ENCODE assay signal across 23 cellular contexts in genomic region chr10:59108886-59109288, GRCh38.
"Had no signal": no experiment of that assay in that cellular context is flagged by ENCODE, and none has a peak within 500 bp of the region (broad histone marks: within the 10 kb centered on the region; RNA-seq: fewer than 3 reads in every experiment).

No MANE protein-coding gene starts in this region.

- ATAC-seq: activated CD8-positive, alpha-beta T cell treated with anti-CD3 and anti-CD28 coated beads for 36 hours; foreskin keratinocyte; stimulated activated naive CD8-positive, alpha-beta T cell treated with anti-CD3 and anti-CD28 coated beads, Interleukin-15, amount 100 ng/mL, for 72 hours had no signal

- H3K27me3 ChIP-seq: brain microvascular endothelial cell, suprapubic skin, transverse colon, vagina had no signal

- H3K4me3 Mint-ChIP-seq: activated CD4-positive, alpha-beta T cell treated with anti-CD3 and anti-CD28 coated beads, Interleukin-2, amount 10 ng/mL, durations not matched to agents 24 days and 14 days; activated CD8-positive, alpha-beta T cell treated with anti-CD3 and anti-CD28 coated beads for 36 hours; activated naive CD4-positive, alpha-beta T cell treated with anti-CD3 and anti-CD28 coated beads for 36 hours; activated T-cell treated with anti-CD3 and anti-CD28 coated beads, Interleukin-2, amount 50 U/mL, for 24 hours; endodermal cell; nephron progenitor cell; stimulated activated naive CD8-positive, alpha-beta T cell treated with anti-CD3 and anti-CD28 coated beads, Interleukin-15, amount 100 ng/mL, for 72 hours; T-helper 2 cell treated with Interferon-gamma antibody and Interleukin-4, amounts not matched to agents 5 μg/mL and 100 μg/mL, for 36 hours had no signal

- H3K4me3 ChIP-seq: lung, suprapubic skin, transverse colon, vagina had no signal

- H3K27ac Mint-ChIP-seq: activated CD4-positive, alpha-beta T cell treated with anti-CD3 and anti-CD28 coated beads, Interleukin-2, amount 10 ng/mL, durations not matched to agents 24 days and 14 days; activated CD8-positive, alpha-beta T cell treated with anti-CD3 and anti-CD28 coated beads for 36 hours; activated naive CD4-positive, alpha-beta T cell treated with anti-CD3 and anti-CD28 coated beads for 36 hours; activated T-cell treated with anti-CD3 and anti-CD28 coated beads, Interleukin-2, amount 50 U/mL, for 24 hours; endodermal cell; nephron progenitor cell; stimulated activated naive CD8-positive, alpha-beta T cell treated with anti-CD3 and anti-CD28 coated beads, Interleukin-15, amount 100 ng/mL, for 72 hours; T-helper 2 cell treated with Interferon-gamma antibody and Interleukin-4, amounts not matched to agents 5 μg/mL and 100 μg/mL, for 36 hours had no signal

- H3K4me1 ChIP-seq: foreskin keratinocyte, suprapubic skin, transverse colon had no signal

- FAIRE-seq: colon, kidney, TTC549 had no signal

- H3K36me3 ChIP-seq: brain microvascular endothelial cell, suprapubic skin, transverse colon, vagina had no signal

- DNase-seq: activated CD4-positive, alpha-beta T cell treated with anti-CD3 and anti-CD28 coated beads, Interleukin-2, amount 10 ng/mL, durations not matched to agents 24 days and 14 days; activated CD4-positive, CD25-positive, alpha-beta regulatory T cell; activated CD8-positive, alpha-beta T cell treated with anti-CD3 and anti-CD28 coated beads for 36 hours; activated naive CD4-positive, alpha-beta T cell treated with anti-CD3 and anti-CD28 coated beads for 36 hours; activated T-cell treated with anti-CD3 and anti-CD28 coated beads, Interleukin-2, amount 50 U/mL, for 24 hours; brain microvascular endothelial cell; central memory CD4-positive, alpha-beta T cell; endodermal cell; foreskin keratinocyte; kidney; nephron progenitor cell; nucleus accumbens; posterior cingulate gyrus; stimulated activated CD4-positive, alpha-beta T cell treated with anti-CD3 and anti-CD28 coated beads, Interleukin-2, amount 100 ng/mL, for 48 hours; stimulated activated naive CD8-positive, alpha-beta T cell treated with anti-CD3 and anti-CD28 coated beads, Interleukin-15, amount 100 ng/mL, for 72 hours; transverse colon had no signal

- H3K9me3 ChIP-seq: suprapubic skin, transverse colon, vagina had no signal

- H3K27ac ChIP-seq: brain microvascular endothelial cell, epithelial cell of prostate, foreskin keratinocyte, suprapubic skin, transverse colon, vagina had no signal

- H3K4me1 Mint-ChIP-seq: activated CD4-positive, alpha-beta T cell treated with anti-CD3 and anti-CD28 coated beads, Interleukin-2, amount 10 ng/mL, durations not matched to agents 24 days and 14 days; endodermal cell; stimulated activated naive CD8-positive, alpha-beta T cell treated with anti-CD3 and anti-CD28 coated beads, Interleukin-15, amount 100 ng/mL, for 72 hours had no signal

- H3K9me3 Mint-ChIP-seq: activated CD4-positive, alpha-beta T cell treated with anti-CD3 and anti-CD28 coated beads, Interleukin-2, amount 10 ng/mL, durations not matched to agents 24 days and 14 days; activated naive CD4-positive, alpha-beta T cell treated with anti-CD3 and anti-CD28 coated beads for 36 hours; endodermal cell; T-helper 2 cell treated with Interferon-gamma antibody and Interleukin-4, amounts not matched to agents 5 μg/mL and 100 μg/mL, for 36 hours had no signal

- H3K27me3 Mint-ChIP-seq: activated CD4-positive, alpha-beta T cell treated with anti-CD3 and anti-CD28 coated beads, Interleukin-2, amount 10 ng/mL, durations not matched to agents 24 days and 14 days; activated CD8-positive, alpha-beta T cell treated with anti-CD3 and anti-CD28 coated beads for 36 hours; activated T-cell treated with anti-CD3 and anti-CD28 coated beads, Interleukin-2, amount 50 U/mL, for 24 hours; stimulated activated naive CD8-positive, alpha-beta T cell treated with anti-CD3 and anti-CD28 coated beads, Interleukin-15, amount 100 ng/mL, for 72 hours had no signal
